In genomic region chr17:82098939-82099765, GRCh38 we compare ENCODE assay signal across 1 cellular context.
TF ChIP-seq lines count a peak whose summit lies in the region.

No MANE protein-coding gene starts in this region.

TF ChIP-seq in K562, 482 proteins besides CTCF, POLR2A, EP300 and RAD21 (continued from another document):
- TF ChIP-seq CLOCK (CRISPR knock-in tag; IDR thresholded peaks at IDR 0.05; ENCODE audit: borderline replicate concordance), result no peak
- TF ChIP-seq RFX5 (IDR thresholded peaks at IDR 0.05; ENCODE audit: low read depth, low read length), result no peak
- no peak for TF ChIP-seq ZNF3 (CRISPR knock-in tag; IDR thresholded peaks at IDR 0.05)
- no peak; the same call in 1 of the 2 replicates for TF ChIP-seq ZNF274 (IDR thresholded peaks at IDR 0.05; ENCODE audit: borderline replicate concordance, low read depth, low read length)
- no peak; a peak in 1 of 4 replicates for TF ChIP-seq TBL1XR1 (IDR thresholded peaks at IDR 0.05; ENCODE audit: low read length in 2 of 2)
- TF ChIP-seq ZBTB8A (IDR thresholded peaks at IDR 0.05; ENCODE audit: partially characterized antibody), result no peak
- TF ChIP-seq KLF13 (tag; IDR thresholded peaks at IDR 0.05; ENCODE audit: borderline replicate concordance, low read depth), result peak; percentile 78
- no peak for TF ChIP-seq SMARCA4 (IDR thresholded peaks at IDR 0.05)
- no peak for TF ChIP-seq TCF7 (IDR thresholded peaks at IDR 0.05; ENCODE audit: borderline replicate concordance)
- no peak for TF ChIP-seq SREBF2 (CRISPR knock-in tag; IDR thresholded peaks at IDR 0.05)
- TF ChIP-seq POLR2AphosphoS5 (IDR thresholded peaks at IDR 0.05; ENCODE audit: control insufficient read depth, insufficient read depth, low read depth, low read length), result no peak
- no peak for TF ChIP-seq KLF16 (IDR thresholded peaks at IDR 0.05)
- no peak for TF ChIP-seq PYGO2 (tag; IDR thresholded peaks at IDR 0.05)
- TF ChIP-seq RCOR1 (IDR thresholded peaks at IDR 0.05; ENCODE audit: borderline replicate concordance in 1 of 2, low read depth in 2 of 2, low read length in 2 of 2), result no peak
- no peak for TF ChIP-seq ZNF445 (CRISPR knock-in tag; IDR thresholded peaks at IDR 0.05; ENCODE audit: low read depth)
- peak; percentile 63; the same call in 1 of the 2 replicates for TF ChIP-seq ERF (CRISPR knock-in tag; IDR thresholded peaks at IDR 0.05)
- no peak; the same call in 1 of the 2 replicates for TF ChIP-seq RNF2 (IDR thresholded peaks at IDR 0.05)
- no peak for TF ChIP-seq HNRNPUL1 (IDR thresholded peaks at IDR 0.05; ENCODE audit: low read length)
- peak; percentile 96 for TF ChIP-seq EP400 (IDR thresholded peaks at IDR 0.05)
- no peak for TF ChIP-seq ZNF717 (CRISPR knock-in tag; IDR thresholded peaks at IDR 0.05)
- no peak for TF ChIP-seq ZNF280B (CRISPR knock-in tag; IDR thresholded peaks at IDR 0.05)
- peak; percentile 29 for TF ChIP-seq CHD1 (IDR thresholded peaks at IDR 0.05; ENCODE audit: low read length)
- no peak for TF ChIP-seq TOE1 (IDR thresholded peaks at IDR 0.05; ENCODE audit: borderline replicate concordance)
- no peak for TF ChIP-seq TOE1 (CRISPR knock-in tag; IDR thresholded peaks at IDR 0.05; ENCODE audit: borderline replicate concordance, low read depth)
- no peak for TF ChIP-seq ZNF347 (CRISPR knock-in tag; IDR thresholded peaks at IDR 0.05; ENCODE audit: low read depth)
- TF ChIP-seq ZC3H11A (IDR thresholded peaks at IDR 0.05; ENCODE audit: low read depth, low read length), result no peak
- TF ChIP-seq HBP1 (CRISPR knock-in tag; IDR thresholded peaks at IDR 0.05), result no peak
- no peak for TF ChIP-seq MTA2 (IDR thresholded peaks at IDR 0.05; ENCODE audit: low read depth)
- no peak for TF ChIP-seq SMARCE1 (IDR thresholded peaks at IDR 0.05)
- no peak for TF ChIP-seq GATA2 (CRISPR knock-in tag; IDR thresholded peaks at IDR 0.05)
- no peak for TF ChIP-seq BRF2 (IDR thresholded peaks at IDR 0.05; ENCODE audit: borderline replicate concordance, insufficient read depth, insufficient read length)
- TF ChIP-seq TAF7 (tag; IDR thresholded peaks at IDR 0.05), result no peak
- TF ChIP-seq MEIS2 (IDR thresholded peaks at IDR 0.05; ENCODE audit: partially characterized antibody), result no peak
- TF ChIP-seq NR2C2 (CRISPR knock-in tag; IDR thresholded peaks at IDR 0.05), result peak; percentile 17; the same call in 1 of the 2 replicates
- TF ChIP-seq NR2C2 (tag; IDR thresholded peaks at IDR 0.05), result peak; percentile 74; the same call in 1 of the 2 replicates
- TF ChIP-seq PHTF2 (CRISPR knock-in tag; IDR thresholded peaks at IDR 0.05), result no peak
- TF ChIP-seq NR4A1 (CRISPR knock-in tag; IDR thresholded peaks at IDR 0.05), result peak; percentile 91; the same call in 1 of the 2 replicates
- TF ChIP-seq NR4A1 (tag; IDR thresholded peaks at IDR 0.05), result 0 out of 2 replicates have a peak, but pooled peaks have one; percentile 33
- no peak for TF ChIP-seq ID3 (CRISPR knock-in tag; IDR thresholded peaks at IDR 0.05)
- 0 out of 2 replicates have a peak, but pooled peaks have one; percentile 57 for TF ChIP-seq ID3 (tag; IDR thresholded peaks at IDR 0.05)
- TF ChIP-seq ZBTB5 (IDR thresholded peaks at IDR 0.05), result no peak
- peak; percentile 94 for TF ChIP-seq MAX (CRISPR knock-in tag; IDR thresholded peaks at IDR 0.05)
- TF ChIP-seq HMGN3 (IDR thresholded peaks at IDR 0.05; ENCODE audit: borderline replicate concordance, extremely low read depth, insufficient read length, low read depth, low read length), result no peak
- TF ChIP-seq RBM22 (IDR thresholded peaks at IDR 0.05; ENCODE audit: low read depth, low read length, poor library complexity, severe bottlenecking), result no peak
- no peak for TF ChIP-seq ZKSCAN3 (CRISPR knock-in tag; IDR thresholded peaks at IDR 0.05)
- TF ChIP-seq ZC3H8 (IDR thresholded peaks at IDR 0.05), result no peak
- no peak for TF ChIP-seq GATAD2B (IDR thresholded peaks at IDR 0.05; ENCODE audit: borderline replicate concordance)
- TF ChIP-seq FOXJ2 (tag; IDR thresholded peaks at IDR 0.05), result no peak
- 0 out of 2 replicates have a peak, but pooled peaks have one; percentile 39 for TF ChIP-seq FOXP1 (CRISPR knock-in tag; IDR thresholded peaks at IDR 0.05)
- no peak for TF ChIP-seq ZZZ3 (IDR thresholded peaks at IDR 0.05)
- TF ChIP-seq STAT6 (CRISPR knock-in tag; IDR thresholded peaks at IDR 0.05), result no peak
